11 cellular contexts compared by ENCODE assay signal in the genomic region with DNA sequence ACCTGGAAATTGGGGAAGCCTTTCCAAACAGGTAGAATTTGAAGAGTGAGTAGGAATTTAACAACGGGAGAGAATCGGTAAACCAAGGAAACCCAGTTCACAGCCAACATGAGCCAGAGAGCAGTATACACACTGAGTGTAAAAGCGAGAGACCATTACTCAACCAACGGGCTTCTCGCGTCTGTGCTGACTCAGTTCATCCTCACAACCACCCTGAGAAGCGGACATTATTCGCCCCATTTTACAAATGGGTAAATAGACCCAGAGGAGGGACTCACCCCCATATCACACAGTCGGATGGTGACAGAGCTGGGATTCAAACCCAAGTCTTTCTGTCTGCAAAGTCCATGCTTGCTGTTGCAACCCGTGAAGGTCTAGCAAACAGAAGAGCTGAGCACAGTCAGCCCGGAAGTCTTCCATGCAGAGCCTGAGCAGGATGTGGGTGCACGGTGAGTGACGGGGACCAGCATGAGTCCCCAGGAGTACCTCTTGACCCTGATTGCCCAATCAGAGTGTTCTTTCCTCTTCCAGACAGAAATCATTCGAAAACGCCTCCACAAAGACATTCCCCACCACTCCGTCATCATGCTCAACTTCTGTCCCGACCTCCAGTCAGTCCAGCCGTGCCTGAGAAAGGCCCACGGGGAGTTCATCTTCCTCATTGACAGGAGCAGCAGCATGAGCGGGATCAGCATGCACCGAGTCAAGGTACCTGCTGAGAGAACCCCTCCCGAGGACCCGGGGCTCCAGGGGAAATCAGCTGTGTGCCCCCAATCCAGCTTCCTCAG. TPM values are rescaled to one million over a fixed set of nuclear protein-coding genes. Genes with fewer than 3 reads are reported as not detected.
DNase-seq lines count a peak whose midpoint lies in the region; ATAC-seq and TF ChIP-seq lines count a peak whose summit lies in the region.
"Had no signal": no experiment of that assay in that cellular context is flagged by ENCODE, and none has a peak within 500 bp of the region (broad histone marks: within the 10 kb centered on the region; RNA-seq: fewer than 3 reads in every experiment).

No MANE protein-coding gene starts in this region.

- no peak for TF ChIP-seq POLR2A in breast epithelium (IDR thresholded peaks at IDR 0.05)

- TF ChIP-seq CTCF in breast epithelium (IDR thresholded peaks at IDR 0.05): no peak

- peak overlapping the region; percentile 14 to 60 (median 51) for H3K4me2 ChIP-seq in BLaER1 treated with 17β-estradiol and CSF1 and Interleukin-3, amounts not matched to agents 10 nM and 100 nM

- peaks cover 44 to 50% of the 10 kb centered on the region in 2 donors for H3K27me3 Mint-ChIP-seq in natural killer cell treated with Interleukin-12 subunit alpha and Interleukin-12 subunit beta and Interleukin-15 and Interleukin-18, amount 100 ng/mL, for 72 hours

- peaks cover 8 to 14% of the 10 kb centered on the region in 2 donors for H3K4me1 Mint-ChIP-seq in natural killer cell treated with Interleukin-12 subunit alpha and Interleukin-12 subunit beta and Interleukin-15 and Interleukin-18, amount 100 ng/mL, for 72 hours (ENCODE audit: low read depth in 2 of 2)

- peaks cover 16 to 24% (median 20%) of the 10 kb centered on the region in 10 experiments for H3K4me1 ChIP-seq in BLaER1 treated with 17β-estradiol and CSF1 and Interleukin-3, amounts not matched to agents 10 nM and 100 nM
- H3K4me1 ChIP-seq in breast epithelium: peaks cover 0 to 8% of the 10 kb centered on the region in 2 donors

- peak overlapping the region in 1 of 2 donors; percentile 37 for H3K27ac Mint-ChIP-seq in natural killer cell treated with Interleukin-12 subunit alpha and Interleukin-12 subunit beta and Interleukin-15 and Interleukin-18, amount 100 ng/mL, for 72 hours
- H3K27ac Mint-ChIP-seq: WTC11 had no signal

- no peaks in the 10 kb centered on the region for H3K36me3 Mint-ChIP-seq in natural killer cell treated with Interleukin-12 subunit alpha and Interleukin-12 subunit beta and Interleukin-15 and Interleukin-18, amount 100 ng/mL, for 72 hours
- H3K36me3 Mint-ChIP-seq: naive B cell, WTC11 had no signal

- H3K27me3 ChIP-seq in BLaER1 treated with 17β-estradiol and CSF1 and Interleukin-3, amounts not matched to agents 10 nM and 100 nM: peaks cover 0 to 5% (median 0%) of the 10 kb centered on the region in 11 experiments; a peak in 1 of 22 replicates
- H3K27me3 ChIP-seq in breast epithelium: no peaks in the 10 kb centered on the region

- peak in 1 of 2 donors; percentile 76 for ATAC-seq in natural killer cell treated with Interleukin-12 subunit alpha and Interleukin-12 subunit beta and Interleukin-15 and Interleukin-18, amount 100 ng/mL, for 72 hours
- ATAC-seq: WTC11 had no signal

- no peaks in the 10 kb centered on the region for H3K9me3 ChIP-seq in BLaER1 treated with 17β-estradiol and CSF1 and Interleukin-3, amounts not matched to agents 10 nM and 100 nM (replicated peaks in 1 of 11)
- no peaks in the 10 kb centered on the region for H3K9me3 ChIP-seq in breast epithelium

- no peaks in the 10 kb centered on the region for H3K36me3 ChIP-seq in BLaER1 treated with 17β-estradiol and CSF1 and Interleukin-3, amounts not matched to agents 10 nM and 100 nM
- no peaks in the 10 kb centered on the region for H3K36me3 ChIP-seq in breast epithelium

- H3K27ac ChIP-seq in BLaER1 treated with 17β-estradiol and CSF1 and Interleukin-3, amounts not matched to agents 10 nM and 100 nM: no peak overlapping the region
- no peak overlapping the region for H3K27ac ChIP-seq in breast epithelium

- no peaks in the 10 kb centered on the region for H4K20me1 ChIP-seq in BLaER1 treated with 17β-estradiol and CSF1 and Interleukin-3, amounts not matched to agents 10 nM and 100 nM

- peak overlapping the region; percentile 19 for H3K4me3 Mint-ChIP-seq in natural killer cell treated with Interleukin-12 subunit alpha and Interleukin-12 subunit beta and Interleukin-15 and Interleukin-18, amount 100 ng/mL, for 72 hours
- H3K4me3 Mint-ChIP-seq: naive B cell, WTC11 had no signal

- no peaks in the 10 kb centered on the region for H3K9me3 Mint-ChIP-seq in natural killer cell treated with Interleukin-12 subunit alpha and Interleukin-12 subunit beta and Interleukin-15 and Interleukin-18, amount 100 ng/mL, for 72 hours
- H3K9me3 Mint-ChIP-seq: naive B cell, WTC11 had no signal

- H3K4me3 ChIP-seq in BLaER1 treated with 17β-estradiol and CSF1 and Interleukin-3, amounts not matched to agents 10 nM and 100 nM: no peak overlapping the region
- no peak overlapping the region for H3K4me3 ChIP-seq in breast epithelium

- intact Hi-C loops in breast epithelium (cut with DNase I; ENCODE audit: low total_unique reads): no loop called here

- DNase-seq in RPMI7951 (ENCODE audit: low read depth) (peak; percentile 78), NCI-H526 (lab: John Stamatoyannopoulos, UW) (no peak), breast epithelium (ENCODE audit: low spot score in 2 of 2) (no peak), ecto neural progenitor cell (ENCODE audit: low spot score) (no peak), NCI-H2107 treated with DMSO at 0.1 percent for 48 hours (lab: John Stamatoyannopoulos, UW; ENCODE audit: unreplicated experiment) (no peak)
- DNase-seq in activated naive CD4-positive, alpha-beta T cell treated with Interleukin-2 at 50 U/mL for 16 hours: peak; percentile 49
- no peak for DNase-seq in natural killer cell treated with Interleukin-12 subunit alpha and Interleukin-12 subunit beta and Interleukin-15 and Interleukin-18, amount 100 ng/mL, for 72 hours (ENCODE audit: low spot score)
- DNase-seq: naive B cell had no signal

- no peak overlapping the region for H3K9ac ChIP-seq in BLaER1 treated with 17β-estradiol and CSF1 and Interleukin-3, amounts not matched to agents 10 nM and 100 nM

RNA-seq across cellular contexts. Expression of gene VWA5B1, which starts 32.3 kb away (rescaled TPM):
- not detected in 2 replicates for total RNA-seq in RPMI7951 (2014; rRNA removed; shearing (Covaris generic))
- not detected for total RNA-seq in natural killer cell treated with Interleukin-12 subunit alpha and Interleukin-12 subunit beta and Interleukin-15 and Interleukin-18, amount 100 ng/mL, for 72 hours
- total RNA-seq in breast epithelium: under 1 TPM in 1 of 3 donors, not detected in 2; 0.29 TPM
- total RNA-seq: dermis microvascular lymphatic vessel endothelial cell had no signal

Comparison
In these comparisons a context has a peak if more than half of its experiments do, and no peak if none do; other contexts are left out.
1. DNase-seq: peak in RPMI7951 (single experiment) and activated naive CD4-positive, alpha-beta T cell treated with Interleukin-2 at 50 U/mL for 16 hours (single experiment); none in natural killer cell treated with Interleukin-12 subunit alpha and Interleukin-12 subunit beta and Interleukin-15 and Interleukin-18, amount 100 ng/mL, for 72 hours (single experiment), NCI-H526 (0 of 2), breast epithelium (0 of 2), ecto neural progenitor cell (single experiment) and NCI-H2107 treated with DMSO at 0.1 percent for 48 hours (single experiment).